Comparison of ENCODE assay signal across 27 cellular contexts in the genomic region with DNA sequence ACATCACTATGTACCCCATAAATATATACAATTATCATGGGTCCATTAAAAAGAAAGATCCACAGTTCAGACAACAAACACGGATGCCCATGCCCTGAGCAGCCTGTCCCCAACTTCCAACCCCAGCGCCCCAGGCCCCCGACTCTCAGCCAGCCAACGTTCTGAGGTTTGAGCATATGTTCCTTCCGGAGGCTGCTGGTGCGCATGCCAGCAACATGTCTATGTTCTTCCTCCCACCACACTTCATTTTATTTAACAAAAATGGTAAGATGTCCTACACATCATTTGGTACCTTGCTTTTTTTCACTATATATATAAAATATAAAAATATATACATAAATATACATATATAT.
"Had no signal": no experiment of that assay in that cellular context is flagged by ENCODE, and none has a peak within 500 bp of the region (broad histone marks: within the 10 kb centered on the region; RNA-seq: fewer than 3 reads in every experiment).

No MANE protein-coding gene starts in this region.

- H3K27ac ChIP-seq: colonic mucosa, epithelial cell of prostate, esophagus squamous epithelium, lower lobe of right lung, parathyroid adenoma, testis, transverse colon had no signal

- H3K27ac Mint-ChIP-seq: activated B cell treated with CpG ODN at 0.5 μM for 24 hours; activated CD8-positive, alpha-beta T cell treated with anti-CD3 and anti-CD28 coated beads for 36 hours; activated naive CD4-positive, alpha-beta T cell treated with anti-CD3 and anti-CD28 coated beads, Interleukin-2, amount 50 U/mL, for 24 hours; activated T-helper 17 cell treated with anti-CD3 and anti-CD28 coated beads, Interleukin-2, amount 50 U/mL, for 72 hours; T-cell had no signal

- H3K4me1 Mint-ChIP-seq: activated T-helper 17 cell treated with anti-CD3 and anti-CD28 coated beads, Interleukin-2, amount 50 U/mL, for 72 hours; neural crest cell had no signal

- H3K79me2 ChIP-seq: parathyroid adenoma had no signal

- H3K27me3 Mint-ChIP-seq: activated B cell treated with CpG ODN at 0.5 μM for 24 hours; activated CD8-positive, alpha-beta T cell treated with anti-CD3 and anti-CD28 coated beads for 36 hours; activated naive CD4-positive, alpha-beta T cell treated with anti-CD3 and anti-CD28 coated beads, Interleukin-2, amount 50 U/mL, for 24 hours; activated T-helper 17 cell treated with anti-CD3 and anti-CD28 coated beads, Interleukin-2, amount 50 U/mL, for 72 hours; central memory CD8-positive, alpha-beta T cell; naive thymus-derived CD8-positive, alpha-beta T cell; T-cell had no signal

- H3K9ac ChIP-seq: parathyroid adenoma had no signal

- H3K36me3 ChIP-seq: colonic mucosa, transverse colon had no signal

- H3K4me3 Mint-ChIP-seq: activated B cell treated with CpG ODN at 0.5 μM for 24 hours; activated CD8-positive, alpha-beta T cell treated with anti-CD3 and anti-CD28 coated beads for 36 hours; activated naive CD4-positive, alpha-beta T cell treated with anti-CD3 and anti-CD28 coated beads, Interleukin-2, amount 50 U/mL, for 24 hours; activated T-cell treated with anti-CD3 and anti-CD28 coated beads, Interleukin-2, amount 50 U/mL, for 4 hours; activated T-helper 17 cell treated with anti-CD3 and anti-CD28 coated beads, Interleukin-2, amount 50 U/mL, for 72 hours; central memory CD8-positive, alpha-beta T cell; naive thymus-derived CD8-positive, alpha-beta T cell; neural crest cell; T-cell had no signal

- H3K9me3 Mint-ChIP-seq: activated B cell treated with CpG ODN at 0.5 μM for 24 hours; activated CD8-positive, alpha-beta T cell treated with anti-CD3 and anti-CD28 coated beads for 36 hours; activated naive CD4-positive, alpha-beta T cell treated with anti-CD3 and anti-CD28 coated beads, Interleukin-2, amount 50 U/mL, for 24 hours; activated T-cell treated with anti-CD3 and anti-CD28 coated beads, Interleukin-2, amount 50 U/mL, for 4 hours; activated T-helper 17 cell treated with anti-CD3 and anti-CD28 coated beads, Interleukin-2, amount 50 U/mL, for 72 hours; central memory CD8-positive, alpha-beta T cell; naive thymus-derived CD8-positive, alpha-beta T cell; neural crest cell; T-cell had no signal

- H3K27me3 ChIP-seq: colonic mucosa, esophagus squamous epithelium, testis, transverse colon had no signal

- H3K4me3 ChIP-seq: colonic mucosa, esophagus squamous epithelium, lower lobe of right lung, testis, transverse colon had no signal

- H3K4me1 ChIP-seq: colonic mucosa, lower lobe of right lung, parathyroid adenoma, testis, transverse colon had no signal

- ATAC-seq: activated CD8-positive, alpha-beta T cell treated with anti-CD3 and anti-CD28 coated beads for 36 hours; activated T-cell treated with anti-CD3 and anti-CD28 coated beads, Interleukin-2, amount 50 U/mL, for 4 hours; activated T-helper 17 cell treated with anti-CD3 and anti-CD28 coated beads, Interleukin-2, amount 50 U/mL, for 72 hours; left colon; lower lobe of right lung; naive thymus-derived CD8-positive, alpha-beta T cell; stimulated activated naive CD8-positive, alpha-beta T cell treated with anti-CD3 and anti-CD28 coated beads, Interleukin-15, Interleukin-2, amounts not matched to agents 100 U/mL and 50 U/mL, for 24 hours; T-cell had no signal

- DNase-seq: activated B cell treated with CpG ODN at 0.5 μM for 24 hours; activated CD4-positive, alpha-beta T cell treated with anti-CD3 and anti-CD28 coated beads, Interleukin-2, amount 50 U/mL, for 1 hour; activated CD8-positive, alpha-beta T cell treated with anti-CD3 and anti-CD28 coated beads for 36 hours; activated T-cell treated with anti-CD3 and anti-CD28 coated beads, Interleukin-2, amount 50 U/mL, for 4 hours; anterior cingulate cortex; colonic mucosa; effector CD8-positive, alpha-beta T cell; esophagus squamous epithelium; foreskin melanocyte; islet precursor cell; left colon; mesenchymal stem cell; occipital lobe; stimulated activated CD4-positive, alpha-beta T cell treated with anti-CD3 and anti-CD28 coated beads, Interleukin-12 subunit alpha, Interleukin-12 subunit beta, amount 100 ng/mL, for 4 hours; stimulated activated CD4-positive, alpha-beta T cell treated with anti-CD3 and anti-CD28 coated beads, Interleukin-4, amount 100 ng/mL, for 1 hour; stimulated activated naive CD8-positive, alpha-beta T cell treated with anti-CD3 and anti-CD28 coated beads, Interleukin-15, Interleukin-2, amounts not matched to agents 100 U/mL and 50 U/mL, for 24 hours; T-cell; testis; transverse colon had no signal

- H3K9me3 ChIP-seq: colonic mucosa, esophagus squamous epithelium, lower lobe of right lung, testis, transverse colon had no signal

- H2AFZ ChIP-seq: parathyroid adenoma had no signal
